In the genomic region with DNA sequence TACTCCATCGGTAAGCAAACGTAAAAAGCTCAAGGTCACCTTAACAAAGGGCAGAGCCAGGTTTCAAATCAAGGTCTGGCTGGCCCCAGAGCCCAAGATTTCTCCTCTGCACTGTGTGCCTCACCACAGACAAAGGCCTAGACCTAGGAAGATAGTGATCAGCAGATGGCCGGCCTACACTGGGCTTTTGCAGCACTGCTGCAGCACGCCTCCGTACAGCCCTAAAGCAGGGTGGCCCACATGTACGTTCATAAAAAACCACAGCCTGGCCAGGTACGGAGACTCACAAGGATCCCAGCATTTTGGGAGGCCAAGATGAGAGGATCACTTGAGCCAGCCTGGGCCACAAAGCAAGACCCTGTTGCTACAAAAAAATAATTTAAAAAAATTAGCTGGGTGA, we compare ENCODE assay signal across 13 cellular contexts.
"Had no signal": no experiment of that assay in that cellular context is flagged by ENCODE, and none has a peak within 500 bp of the region (broad histone marks: within the 10 kb centered on the region; RNA-seq: fewer than 3 reads in every experiment).

No MANE protein-coding gene starts in this region.

- H3K27ac ChIP-seq: breast epithelium, parathyroid adenoma, transverse colon had no signal

- DNase-seq: activated CD4-positive, alpha-beta T cell treated with anti-CD3 and anti-CD28 coated beads for 4 hours; left colon; nephron progenitor cell; retina; small intestine; T-helper 1 cell; transverse colon had no signal

- ATAC-seq: esophagus mucosa; left colon; stimulated activated effector memory CD8-positive, alpha-beta T cell treated with anti-CD3 and anti-CD28 coated beads, Interleukin-12 subunit alpha, Interleukin-12 subunit beta, amount 100 ng/mL, for 72 hours had no signal

- FAIRE-seq: small intestine had no signal

- H3K36me3 Mint-ChIP-seq: activated naive CD8-positive, alpha-beta T cell treated with anti-CD3 and anti-CD28 coated beads, Interleukin-2, amount 10 ng/mL, durations not matched to agents 7 days and 5 days had no signal

- H3K27me3 Mint-ChIP-seq: activated naive CD8-positive, alpha-beta T cell treated with anti-CD3 and anti-CD28 coated beads, Interleukin-2, amount 10 ng/mL, durations not matched to agents 7 days and 5 days; activated T-cell treated with anti-CD3 and anti-CD28 coated beads, Interleukin-2, amount 50 U/mL, for 24 hours had no signal

- H3K27ac Mint-ChIP-seq: activated naive CD8-positive, alpha-beta T cell treated with anti-CD3 and anti-CD28 coated beads, Interleukin-2, amount 10 ng/mL, durations not matched to agents 7 days and 5 days; activated T-cell treated with anti-CD3 and anti-CD28 coated beads, Interleukin-2, amount 50 U/mL, for 24 hours; nephron progenitor cell; stimulated activated effector memory CD8-positive, alpha-beta T cell treated with anti-CD3 and anti-CD28 coated beads, Interleukin-12 subunit alpha, Interleukin-12 subunit beta, amount 100 ng/mL, for 72 hours had no signal

- H3K9me3 ChIP-seq: breast epithelium, transverse colon had no signal

- H3K4me1 ChIP-seq: parathyroid adenoma had no signal

- H3K9ac ChIP-seq: parathyroid adenoma had no signal

- H2AFZ ChIP-seq: parathyroid adenoma had no signal

- H3K4me1 Mint-ChIP-seq: activated naive CD8-positive, alpha-beta T cell treated with anti-CD3 and anti-CD28 coated beads, Interleukin-2, amount 10 ng/mL, durations not matched to agents 7 days and 5 days; stimulated activated effector memory CD8-positive, alpha-beta T cell treated with anti-CD3 and anti-CD28 coated beads, Interleukin-12 subunit alpha, Interleukin-12 subunit beta, amount 100 ng/mL, for 72 hours had no signal

- H3K27me3 ChIP-seq: breast epithelium, transverse colon had no signal

- H3K36me3 ChIP-seq: breast epithelium, transverse colon had no signal

- H3K4me3 ChIP-seq: breast epithelium, transverse colon had no signal

- H3K4me3 Mint-ChIP-seq: activated naive CD8-positive, alpha-beta T cell treated with anti-CD3 and anti-CD28 coated beads, Interleukin-2, amount 10 ng/mL, durations not matched to agents 7 days and 5 days; activated T-cell treated with anti-CD3 and anti-CD28 coated beads, Interleukin-2, amount 50 U/mL, for 24 hours; nephron progenitor cell; stimulated activated effector memory CD8-positive, alpha-beta T cell treated with anti-CD3 and anti-CD28 coated beads, Interleukin-12 subunit alpha, Interleukin-12 subunit beta, amount 100 ng/mL, for 72 hours had no signal

- H3K9me3 Mint-ChIP-seq: activated naive CD8-positive, alpha-beta T cell treated with anti-CD3 and anti-CD28 coated beads, Interleukin-2, amount 10 ng/mL, durations not matched to agents 7 days and 5 days; activated T-cell treated with anti-CD3 and anti-CD28 coated beads, Interleukin-2, amount 50 U/mL, for 24 hours; nephron progenitor cell; stimulated activated effector memory CD8-positive, alpha-beta T cell treated with anti-CD3 and anti-CD28 coated beads, Interleukin-12 subunit alpha, Interleukin-12 subunit beta, amount 100 ng/mL, for 72 hours had no signal
